In genomic region chr3:149481491-149481890, GRCh38 we compare ENCODE assay signal across 15 cellular contexts. TPM values are rescaled to one million over a fixed set of nuclear protein-coding genes. Genes with fewer than 3 reads are reported as not detected.
DNase-seq lines count a peak whose midpoint lies in the region; ATAC-seq and TF ChIP-seq lines count a peak whose summit lies in the region.
"Had no signal": no experiment of that assay in that cellular context is flagged by ENCODE, and none has a peak within 500 bp of the region (broad histone marks: within the 10 kb centered on the region; RNA-seq: fewer than 3 reads in every experiment).

No MANE protein-coding gene starts in this region.

- no peak overlapping the region for H3K9ac ChIP-seq in IMR-90 (ENCODE audit: low read depth, low read length)

- CTCF ChIA-PET in IMR-90 (lab: Yijun Ruan, JAX) = interaction anchor here (0.6 to 2.3 kb wide), 3 partner anchors 11 to 302 kb away, joined by 3 to 8 read pairs (median 6); no protein-coding TSS in a partner anchor

- TF ChIP-seq POLR2A in IMR-90 (IDR thresholded peaks at IDR 0.05; ENCODE audit: low read depth, low read length) = no peak

- H4K5ac ChIP-seq in IMR-90 (ENCODE audit: low read depth, low read length) = no peak overlapping the region

- peaks cover 41% of the 10 kb centered on the region for H3K4me1 Mint-ChIP-seq in nephron
- H3K4me1 Mint-ChIP-seq in stimulated activated naive B cell treated with anti-CD40 and anti-IgM and Interleukin-4, amounts not matched to agents 10 μg/mL and 1 μg/mL and 100 μg/mL, for 72 hours = no peaks in the 10 kb centered on the region

- H3K9me3 ChIP-seq in IMR-90 (ENCODE audit: control insufficient read depth, insufficient read depth, low read length) = no peaks in the 10 kb centered on the region
- H3K9me3 ChIP-seq: Caco-2 had no signal

- peak overlapping the region; percentile 55; the same call in 1 of the 2 replicates for H4K91ac ChIP-seq in IMR-90 (ENCODE audit: insufficient read depth, low read depth, low read length)

- no peak overlapping the region for H3K14ac ChIP-seq in IMR-90 (replicated peaks; ENCODE audit: low read depth, low read length)

- H3K9me1 ChIP-seq in IMR-90 (ENCODE audit: insufficient read depth, low read length) = 0 out of 2 replicates have a peak, but pooled peaks cover 2% of the 10 kb centered on the region

- peak overlapping the region; percentile 2 to 54 (median 54) for H3K27ac Mint-ChIP-seq in nephron
- no peak overlapping the region for H3K27ac Mint-ChIP-seq in stimulated activated naive B cell treated with anti-CD40 and anti-IgM and Interleukin-4, amounts not matched to agents 10 μg/mL and 1 μg/mL and 100 μg/mL, for 72 hours
- H3K27ac Mint-ChIP-seq: CD4-positive, alpha-beta T cell; GM23338 had no signal

- intact Hi-C loops in IMR-90 (cut with micrococcal nuclease) = loop anchor here (2.0 kb wide), 1 partner anchor 361 kb away; no protein-coding TSS in a partner anchor

- no peaks in the 10 kb centered on the region for H4K20me1 ChIP-seq in IMR-90 (ENCODE audit: insufficient read depth, low read length)

- in situ Hi-C loops in IMR-90 (cut with MboI; ENCODE audit: low sequenced_read_pairs) = loop anchor here (5.0 to 10.0 kb wide), 2 partner anchors 204 to 527 kb away; no protein-coding TSS in a partner anchor

- H2BK20ac ChIP-seq in IMR-90 (ENCODE audit: low read depth, low read length) = peak overlapping the region; percentile 11; the same call in 1 of the 2 replicates

- no peak overlapping the region for H3K27ac ChIP-seq in IMR-90 (ENCODE audit: insufficient read depth, low read length)
- H3K27ac ChIP-seq: C4-2B had no signal

- no peak overlapping the region for H3K4me3 Mint-ChIP-seq in nephron
- no peak overlapping the region for H3K4me3 Mint-ChIP-seq in stimulated activated naive B cell treated with anti-CD40 and anti-IgM and Interleukin-4, amounts not matched to agents 10 μg/mL and 1 μg/mL and 100 μg/mL, for 72 hours
- H3K4me3 Mint-ChIP-seq: CD4-positive, alpha-beta T cell; GM23338 had no signal

- peaks cover 9% of the 10 kb centered on the region for H3K4me1 ChIP-seq in IMR-90 (ENCODE audit: control insufficient read depth, insufficient read depth, low read length)

- no peak overlapping the region for H2BK5ac ChIP-seq in IMR-90 (ENCODE audit: low read depth, low read length, poor library complexity, severe bottlenecking)

- POLR2A ChIA-PET in IMR-90 (lab: Charles Lee; ENCODE audit: unreplicated experiment) = no interaction called here

- no peaks in the 10 kb centered on the region for H3K27me3 ChIP-seq in IMR-90 (ENCODE audit: control insufficient read depth, insufficient read depth, low read length)

- BruUV-seq in IMR-90 (replicated peaks; lab: Mats Ljungman, UMichigan) = no TSS peak

- no peak overlapping the region for H3K56ac ChIP-seq in IMR-90 (ENCODE audit: extremely low read depth, insufficient read depth, low read length)

- TF ChIP-seq CTCF in IMR-90 (conservative IDR thresholded peaks at IDR 0.05; ENCODE audit: low read depth, low read length) = no peak
- TF ChIP-seq CTCF in nephron (IDR thresholded peaks at IDR 0.05; ENCODE audit: unreplicated experiment in 3 of 3) = no peak

- H4K8ac ChIP-seq in IMR-90 (ENCODE audit: low read depth in 2 of 2, low read length in 2 of 2) = no peak overlapping the region

- H3K36me3 ChIP-seq in IMR-90 (ENCODE audit: control insufficient read depth, insufficient read depth, low read length) = no peaks in the 10 kb centered on the region

- WGBS in IMR-90 (ENCODE audit: extremely low coverage in 2 of 2, insufficient read length in 1 of 2), 2 experiments = no CpG with 5 or more reads among the region's 2 CpGs

- H3K4ac ChIP-seq in IMR-90 (ENCODE audit: low read depth, low read length) = peak overlapping the region; percentile 24; the same call in 1 of the 2 replicates

- no peak overlapping the region for H3K4me3 ChIP-seq in IMR-90 (ENCODE audit: insufficient read depth, low read depth, low read length)
- H3K4me3 ChIP-seq: GM23338 had no signal

- H3K36me3 Mint-ChIP-seq in nephron (ENCODE audit: low read depth) = no peaks in the 10 kb centered on the region
- no peaks in the 10 kb centered on the region for H3K36me3 Mint-ChIP-seq in stimulated activated naive B cell treated with anti-CD40 and anti-IgM and Interleukin-4, amounts not matched to agents 10 μg/mL and 1 μg/mL and 100 μg/mL, for 72 hours

- dilution Hi-C loops in IMR-90 (cut with HindIII; ENCODE audit: low sequenced_read_pairs, unreplicated experiment) = no loop called here

- ATAC-seq in IMR-90 (ENCODE audit: low read depth) = no peak
- no peak for ATAC-seq in stimulated activated naive B cell treated with anti-CD40 and anti-IgM and Interleukin-4, amounts not matched to agents 10 μg/mL and 1 μg/mL and 100 μg/mL, for 72 hours (replicated peaks)
- ATAC-seq: GM23338 had no signal

- no peak overlapping the region for H2AFZ ChIP-seq in IMR-90 (replicated peaks; ENCODE audit: low read length, poor library complexity)
- H2AFZ ChIP-seq: GM23338 had no signal

- no peak overlapping the region; the same call in 1 of the 2 replicates for H3K23ac ChIP-seq in IMR-90 (ENCODE audit: low read depth, low read length)

- no peak overlapping the region for H2AK9ac ChIP-seq in IMR-90 (replicated peaks; ENCODE audit: low read depth, low read length, poor library complexity)

- H2BK120ac ChIP-seq in IMR-90 (ENCODE audit: low read depth, low read length) = peak overlapping the region; percentile 65

- peak overlapping the region; percentile 73 for H2BK15ac ChIP-seq in IMR-90 (ENCODE audit: low read depth, low read length)

- TF ChIP-seq RAD21 in IMR-90 (IDR thresholded peaks at IDR 0.05; ENCODE audit: low read length) = no peak

- H3K27me3 Mint-ChIP-seq in nephron (ENCODE audit: low read depth) = no peaks in the 10 kb centered on the region
- H3K27me3 Mint-ChIP-seq in stimulated activated naive B cell treated with anti-CD40 and anti-IgM and Interleukin-4, amounts not matched to agents 10 μg/mL and 1 μg/mL and 100 μg/mL, for 72 hours = peaks cover 5 to 6% of the 10 kb centered on the region in 2 donors

- DNase-seq in IMR-90 (no peak), ecto neural progenitor cell (ENCODE audit: low spot score) (peak; percentile 18), NCI-H2081 (lab: John Stamatoyannopoulos, UW) (no peak)
- DNase-seq in stimulated activated CD4-positive, alpha-beta T cell treated with anti-CD3 and anti-CD28 coated beads, Interleukin-2, amount 100 ng/mL, for 48 hours = no peak
- DNase-seq in stimulated activated naive B cell treated with anti-CD40 and anti-IgM and Interleukin-4, amounts not matched to agents 10 μg/mL and 1 μg/mL and 100 μg/mL, for 72 hours = no peak
- DNase-seq: Caco-2; CD4-positive, alpha-beta T cell; DMS153; DMS79; GDM1; HCEC 1CT had no signal

- H3K9me3 Mint-ChIP-seq in nephron = no peaks in the 10 kb centered on the region
- no peaks in the 10 kb centered on the region for H3K9me3 Mint-ChIP-seq in stimulated activated naive B cell treated with anti-CD40 and anti-IgM and Interleukin-4, amounts not matched to agents 10 μg/mL and 1 μg/mL and 100 μg/mL, for 72 hours
- H3K9me3 Mint-ChIP-seq: CD4-positive, alpha-beta T cell; GM23338 had no signal

- H3K79me1 ChIP-seq in IMR-90 (ENCODE audit: low read depth in 1 of 2, low read length in 2 of 2) = no peaks in the 10 kb centered on the region

- peak overlapping the region; percentile 77 for H2AK5ac ChIP-seq in IMR-90 (ENCODE audit: low read depth, low read length)

- peak overlapping the region; percentile 64 for H3K18ac ChIP-seq in IMR-90 (ENCODE audit: low read depth, low read length)

- H3K4me2 ChIP-seq in IMR-90 (ENCODE audit: low read depth, low read length) = no peak overlapping the region
- H3K4me2 ChIP-seq: GM23338 had no signal

TF ChIP-seq in IMR-90, 13 proteins besides CTCF, POLR2A, EP300 and RAD21:
- no peak for TF ChIP-seq MXI1 (IDR thresholded peaks at IDR 0.05; ENCODE audit: borderline replicate concordance, low read depth, low read length)

RNA-seq across cellular contexts. Expression of gene TM4SF4, which starts 7.0 kb away (rescaled TPM):
- total RNA-seq in IMR-90 (2012; rRNA removed) = 1.1 and 1.6 TPM in 2 replicates
- polyA plus RNA-seq in IMR-90 (2012; rRNA removed) = 0.60 and 0.67 TPM in 2 replicates
- polyA plus RNA-seq in IMR-90 (2012; cell fraction: cytosol; rRNA removed) = 0.08 and 0.75 TPM in 2 replicates
- 0.08 TPM in 1 of 2 replicates, not detected in the other for polyA plus RNA-seq in IMR-90 (2012; cell fraction: nucleus; rRNA removed; ENCODE audit: low replicate concordance)
- total RNA-seq: CD4-positive, alpha-beta T cell; Daoy; GM23338 had no signal
- polyA plus RNA-seq: GM23338 had no signal
